29 cellular contexts compared by ENCODE assay signal in the genomic region with DNA sequence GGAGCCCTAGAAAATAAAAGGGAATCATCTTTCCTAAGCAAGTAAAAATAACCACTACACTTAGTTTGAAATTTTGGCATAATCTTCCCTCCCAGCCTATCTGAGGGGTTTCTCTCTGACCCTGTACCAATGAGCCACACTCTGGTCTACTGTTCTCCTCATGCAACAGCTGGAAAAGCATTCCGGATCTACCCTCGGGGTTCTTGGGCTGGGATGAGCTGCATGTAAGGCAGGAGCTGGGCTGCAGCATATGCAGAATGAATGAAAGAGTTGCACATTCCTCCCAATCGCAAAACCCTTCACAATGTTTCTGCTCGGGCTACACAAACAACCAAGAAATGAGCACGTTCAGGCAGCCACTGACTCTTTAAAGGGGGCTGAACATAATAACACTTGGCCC.
A peak's percentile ranks its signal among the peaks of the same experiment; 100 is the strongest.
DNase-seq lines count a peak whose midpoint lies in the region; TF ChIP-seq lines count a peak whose summit lies in the region.
"Had no signal": no experiment of that assay in that cellular context is flagged by ENCODE, and none has a peak within 500 bp of the region (broad histone marks: within the 10 kb centered on the region; RNA-seq: fewer than 3 reads in every experiment).

No MANE protein-coding gene starts in this region.

- H3K27ac ChIP-seq in esophagus squamous epithelium (peak overlapping the region; percentile 20 to 80 (median 62)), adrenal gland (no peak overlapping the region)
- H3K27ac ChIP-seq: right atrium auricular region, upper lobe of right lung had no signal

- H3K36me3 ChIP-seq in esophagus squamous epithelium, result no peaks in the 10 kb centered on the region
- no peaks in the 10 kb centered on the region for H3K36me3 ChIP-seq in adrenal gland (replicated peaks in 1 of 2)
- H3K36me3 ChIP-seq: gastroesophageal sphincter, right atrium auricular region, upper lobe of right lung had no signal

- DNase-seq in ELF-1 (ENCODE audit: low read depth, low spot score) (peak; percentile 42), LHCN-M2 (ENCODE audit: low read depth) (peak; percentile 77), esophagus squamous epithelium (lab: John Stamatoyannopoulos, UW) (no peak), nephron progenitor cell (no peak), NCI-H446 (lab: John Stamatoyannopoulos, UW) (no peak), D341Med (ENCODE audit: low spot score) (no peak), NCI-H345 (lab: John Stamatoyannopoulos, UW) (no peak), adrenal gland (no peak)
- DNase-seq: activated CD8-positive, alpha-beta T cell treated with anti-CD3 and anti-CD28 coated beads for 36 hours; anterior cingulate cortex; C1 segment of cervical spinal cord; Caco-2; caudate nucleus; DND-41; GOT3; hippocampal formation; MG63; NCI-H1105 treated with DMSO at 0.1 percent for 48 hours; NCI-H2029; NCI-H748 treated with DMSO at 0.1 percent for 48 hours; stimulated activated CD4-positive, alpha-beta T cell treated with anti-CD3 and anti-CD28 coated beads, Interleukin-12 subunit alpha, Interleukin-12 subunit beta, amount 100 ng/mL, for 4 hours; stimulated activated CD4-positive, alpha-beta T cell treated with anti-CD3 and anti-CD28 coated beads, Interleukin-4, amount 100 ng/mL, for 24 hours; substantia nigra; upper lobe of right lung had no signal

- intact Hi-C loops in esophagus squamous epithelium (cut with DNase I) (no loop called here), adrenal gland (cut with DNase I) (no loop called here)

- peaks cover 48% of the 10 kb centered on the region for H3K4me1 Mint-ChIP-seq in nephron progenitor cell

- H3K27me3 Mint-ChIP-seq in nephron progenitor cell (ENCODE audit: low read depth, poor library complexity), result no peaks in the 10 kb centered on the region
- H3K27me3 Mint-ChIP-seq: activated CD8-positive, alpha-beta T cell treated with anti-CD3 and anti-CD28 coated beads for 36 hours; stimulated activated memory B cell treated with anti-CD40 and anti-IgM and Interleukin-4, amounts not matched to agents 10 μg/mL and 1 μg/mL and 100 μg/mL, for 72 hours had no signal

- peak overlapping the region; percentile 14 for H3K27ac Mint-ChIP-seq in nephron progenitor cell
- H3K27ac Mint-ChIP-seq: activated CD8-positive, alpha-beta T cell treated with anti-CD3 and anti-CD28 coated beads for 36 hours; activated naive CD4-positive, alpha-beta T cell treated with anti-CD3 and anti-CD28 coated beads, Interleukin-2, amount 50 U/mL, for 72 hours; activated T-helper 2 cell treated with anti-CD3 and anti-CD28 coated beads, Interferon-gamma antibody, Interleukin-2, Interleukin-4, amounts not matched to agents 10 μg/mL and 5 μg/mL and 100 μg/mL, durations not matched to agents 14 hours and 24 hours and 36 hours; stimulated activated memory B cell treated with anti-CD40 and anti-IgM and Interleukin-4, amounts not matched to agents 10 μg/mL and 1 μg/mL and 100 μg/mL, for 72 hours had no signal

- H3K4me3 ChIP-seq in esophagus squamous epithelium (no peak overlapping the region), adrenal gland (no peak overlapping the region)
- H3K4me3 ChIP-seq: gastroesophageal sphincter, MG63, right atrium auricular region, upper lobe of right lung had no signal

- no peaks in the 10 kb centered on the region for H3K36me3 Mint-ChIP-seq in nephron progenitor cell (ENCODE audit: low read depth)
- H3K36me3 Mint-ChIP-seq: activated naive CD4-positive, alpha-beta T cell treated with anti-CD3 and anti-CD28 coated beads, Interleukin-2, amount 50 U/mL, for 72 hours; stimulated activated memory B cell treated with anti-CD40 and anti-IgM and Interleukin-4, amounts not matched to agents 10 μg/mL and 1 μg/mL and 100 μg/mL, for 72 hours had no signal

- H3K4me3 Mint-ChIP-seq in nephron progenitor cell, result peak overlapping the region; percentile 24
- H3K4me3 Mint-ChIP-seq: activated CD8-positive, alpha-beta T cell treated with anti-CD3 and anti-CD28 coated beads for 36 hours; stimulated activated memory B cell treated with anti-CD40 and anti-IgM and Interleukin-4, amounts not matched to agents 10 μg/mL and 1 μg/mL and 100 μg/mL, for 72 hours had no signal

- TF ChIP-seq POLR2A in esophagus squamous epithelium (IDR thresholded peaks at IDR 0.05) (no peak), adrenal gland (IDR thresholded peaks at IDR 0.05) (no peak)

- H3K9me3 Mint-ChIP-seq in nephron progenitor cell, result no peaks in the 10 kb centered on the region
- H3K9me3 Mint-ChIP-seq: activated CD8-positive, alpha-beta T cell treated with anti-CD3 and anti-CD28 coated beads for 36 hours; activated naive CD4-positive, alpha-beta T cell treated with anti-CD3 and anti-CD28 coated beads, Interleukin-2, amount 50 U/mL, for 72 hours; activated T-helper 2 cell treated with anti-CD3 and anti-CD28 coated beads, Interferon-gamma antibody, Interleukin-2, Interleukin-4, amounts not matched to agents 10 μg/mL and 5 μg/mL and 100 μg/mL, durations not matched to agents 14 hours and 24 hours and 36 hours; stimulated activated memory B cell treated with anti-CD40 and anti-IgM and Interleukin-4, amounts not matched to agents 10 μg/mL and 1 μg/mL and 100 μg/mL, for 72 hours had no signal

- TF ChIP-seq CTCF in esophagus squamous epithelium (IDR thresholded peaks at IDR 0.05) (no peak), nephron progenitor cell (IDR thresholded peaks at IDR 0.05) (no peak), adrenal gland (IDR thresholded peaks at IDR 0.05) (no peak)

- no peaks in the 10 kb centered on the region for H3K9me3 ChIP-seq in esophagus squamous epithelium
- H3K9me3 ChIP-seq in adrenal gland (replicated peaks in 1 of 3), result no peaks in the 10 kb centered on the region
- H3K9me3 ChIP-seq: Caco-2, gastroesophageal sphincter, MG63, right atrium auricular region, upper lobe of right lung had no signal

- 32 to 51% methylated on average over 3 of the region's 5 CpGs for WGBS in esophagus squamous epithelium, 2 donors
- 70 to 87% (median 75%) methylated on average over 4 to 5 of the region's 5 CpGs for WGBS in adrenal gland, 4 donors

- H3K27me3 ChIP-seq in esophagus squamous epithelium (no peaks in the 10 kb centered on the region), adrenal gland (no peaks in the 10 kb centered on the region)
- H3K27me3 ChIP-seq: gastroesophageal sphincter, MG63, right atrium auricular region, upper lobe of right lung had no signal

- H3K4me1 ChIP-seq in esophagus squamous epithelium, result peaks cover 14 to 85% (median 27%) of the 10 kb centered on the region in 3 donors
- H3K4me1 ChIP-seq in adrenal gland (replicated peaks in 1 of 2), result peaks cover 0 to 35% of the 10 kb centered on the region in 2 donors
- H3K4me1 ChIP-seq: Caco-2 had no signal

Comparison
In these comparisons a context has a peak if more than half of its experiments do, and no peak if none do; other contexts are left out.
1. DNase-seq: peak in ELF-1 (single experiment) and LHCN-M2 (single experiment); none in esophagus squamous epithelium (single experiment), nephron progenitor cell (single experiment), NCI-H446 (0 of 2), D341Med (single experiment), NCI-H345 (single experiment) and adrenal gland (0 of 7).
2. H3K27ac ChIP-seq: peak in esophagus squamous epithelium (4 of 4); none in adrenal gland (0 of 5).